ENCODE assay signal across 32 cellular contexts in the genomic region with DNA sequence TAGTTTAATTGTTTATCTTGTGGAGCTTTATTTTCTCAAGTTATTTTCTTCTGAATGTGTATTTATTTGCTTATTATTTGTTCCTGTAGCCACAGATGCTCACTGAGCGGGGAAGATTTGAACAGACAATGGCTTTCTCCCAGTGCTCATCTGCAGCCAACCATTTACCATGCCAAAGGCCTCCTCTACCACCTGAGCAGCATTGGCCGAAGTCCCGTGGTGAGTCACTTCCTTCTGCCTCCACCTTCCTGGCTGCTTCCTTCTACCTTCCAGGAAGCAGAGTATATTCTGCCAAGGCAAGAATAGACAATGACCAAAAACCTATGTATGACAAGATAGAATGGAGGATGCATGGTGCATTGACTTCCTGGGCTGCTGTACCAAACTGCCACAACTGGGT.
"Had no signal": no experiment of that assay in that cellular context is flagged by ENCODE, and none has a peak within 500 bp of the region (broad histone marks: within the 10 kb centered on the region; RNA-seq: fewer than 3 reads in every experiment).

No MANE protein-coding gene starts in this region.

- H3K36me3 ChIP-seq: adrenal gland, brain microvascular endothelial cell, cardiac muscle cell had no signal

- H3K4me1 Mint-ChIP-seq: activated B cell treated with CpG ODN at 0.5 μM for 24 hours; activated CD4-positive, alpha-beta T cell treated with anti-CD3 and anti-CD28 coated beads, Interleukin-2, amount 10 ng/mL, durations not matched to agents 24 days and 14 days; activated naive CD8-positive, alpha-beta T cell treated with anti-CD3 and anti-CD28 coated beads for 36 hours; activated T-helper 17 cell treated with anti-CD3 and anti-CD28 coated beads, Interleukin-2, amount 50 U/mL, for 72 hours; central memory CD8-positive, alpha-beta T cell; T-cell; T-helper 17 cell had no signal

- H3K4me3 Mint-ChIP-seq: activated B cell treated with CpG ODN at 0.5 μM for 24 hours; activated CD4-positive, alpha-beta memory T cell treated with anti-CD3 and anti-CD28 coated beads for 36 hours; activated CD4-positive, alpha-beta T cell treated with anti-CD3 and anti-CD28 coated beads, Interleukin-2, amount 10 ng/mL, durations not matched to agents 24 days and 14 days; activated CD8-positive, alpha-beta T cell treated with anti-CD3 and anti-CD28 coated beads for 36 hours; activated naive CD4-positive, alpha-beta T cell treated with anti-CD3 and anti-CD28 coated beads for 36 hours; activated naive CD8-positive, alpha-beta T cell treated with anti-CD3 and anti-CD28 coated beads for 36 hours; activated T-cell treated with anti-CD3 and anti-CD28 coated beads, Interleukin-2, amount 50 U/mL, for 4 hours; activated T-cell treated with anti-CD3 and anti-CD28 coated beads, Interleukin-2, amount 50 U/mL, for 72 hours; activated T-helper 1 cell treated with anti-CD3 and anti-CD28 coated beads, Interleukin-12 subunit alpha, Interleukin-12 subunit beta, Interleukin-2, Interleukin-4 antibody, amounts not matched to agents 30 ng/mL and 10 ng/mL and 1 ng/mL, durations not matched to agents 14 hours and 24 hours and 36 hours; activated T-helper 17 cell treated with anti-CD3 and anti-CD28 coated beads, Interleukin-2, amount 50 U/mL, for 72 hours; central memory CD8-positive, alpha-beta T cell; T-cell; T-helper 17 cell had no signal

- H3K4me1 ChIP-seq: adrenal gland, body of pancreas had no signal

- DNase-seq: activated B cell treated with CpG ODN at 0.5 μM for 24 hours; activated CD4-positive, alpha-beta memory T cell treated with anti-CD3 and anti-CD28 coated beads for 36 hours; activated CD4-positive, alpha-beta T cell treated with anti-CD3 and anti-CD28 coated beads for 4 hours; activated CD4-positive, alpha-beta T cell treated with anti-CD3 and anti-CD28 coated beads, Interleukin-2, amount 10 ng/mL, durations not matched to agents 24 days and 14 days; activated CD4-positive, alpha-beta T cell treated with anti-CD3 and anti-CD28 coated beads, Interleukin-2, amount 50 U/mL, for 1 hour; activated CD4-positive, alpha-beta T cell treated with anti-CD3 and anti-CD28 coated beads, Interleukin-2, amount 50 U/mL, for 4 hours; activated CD4-positive, CD25-positive, alpha-beta regulatory T cell treated with anti-CD3 and anti-CD28 coated beads, Interleukin-2, amount 50 U/mL, for 72 hours; activated CD8-positive, alpha-beta memory T cell treated with anti-CD3 and anti-CD28 coated beads, Interleukin-2, amount 50 U/mL, for 4 hours; activated CD8-positive, alpha-beta T cell treated with anti-CD3 and anti-CD28 coated beads for 36 hours; activated effector memory CD4-positive, alpha-beta T cell treated with anti-CD3 and anti-CD28 coated beads, Interleukin-2, amount 50 U/mL, for 16 hours; activated gamma-delta T cell treated with Interleukin-2 at 50 U/mL for 16 hours; activated naive CD4-positive, alpha-beta T cell; activated naive CD4-positive, alpha-beta T cell treated with anti-CD3 and anti-CD28 coated beads for 36 hours; activated naive CD4-positive, alpha-beta T cell treated with anti-CD3 and anti-CD28 coated beads, Interleukin-2, amount 50 U/mL, for 16 hours; activated naive CD8-positive, alpha-beta T cell treated with anti-CD3 and anti-CD28 coated beads for 36 hours; activated T-cell treated with anti-CD3 and anti-CD28 coated beads for 4 hours; activated T-cell treated with anti-CD3 and anti-CD28 coated beads, Interleukin-2, amount 50 U/mL, for 1 hour; activated T-cell treated with anti-CD3 and anti-CD28 coated beads, Interleukin-2, amount 50 U/mL, for 4 hours; activated T-cell treated with anti-CD3 and anti-CD28 coated beads, Interleukin-2, amount 50 U/mL, for 72 hours; adrenal gland; amniotic stem cell; aorta; body of pancreas; brain microvascular endothelial cell; T-cell; T-helper 17 cell had no signal

- H3K27me3 Mint-ChIP-seq: activated B cell treated with CpG ODN at 0.5 μM for 24 hours; activated CD4-positive, alpha-beta memory T cell treated with anti-CD3 and anti-CD28 coated beads for 36 hours; activated CD4-positive, alpha-beta T cell treated with anti-CD3 and anti-CD28 coated beads, Interleukin-2, amount 10 ng/mL, durations not matched to agents 24 days and 14 days had no signal

- H3K36me3 Mint-ChIP-seq: activated CD4-positive, alpha-beta memory T cell treated with anti-CD3 and anti-CD28 coated beads for 36 hours; activated naive CD4-positive, alpha-beta T cell treated with anti-CD3 and anti-CD28 coated beads, Interleukin-2, amount 50 U/mL, for 72 hours; activated naive CD8-positive, alpha-beta T cell treated with anti-CD3 and anti-CD28 coated beads for 36 hours; T-cell had no signal

- ATAC-seq: activated CD8-positive, alpha-beta T cell treated with anti-CD3 and anti-CD28 coated beads for 36 hours; activated naive CD4-positive, alpha-beta T cell treated with anti-CD3 and anti-CD28 coated beads, Interleukin-2, amount 50 U/mL, for 72 hours; activated T-cell treated with anti-CD3 and anti-CD28 coated beads, Interleukin-2, amount 50 U/mL, for 4 hours; activated T-cell treated with anti-CD3 and anti-CD28 coated beads, Interleukin-2, amount 50 U/mL, for 72 hours; activated T-helper 17 cell treated with anti-CD3 and anti-CD28 coated beads, Interleukin-2, amount 50 U/mL, for 72 hours; body of pancreas; T-cell; T-helper 17 cell had no signal

- H3K27ac ChIP-seq: adrenal gland, body of pancreas, brain microvascular endothelial cell, cardiac muscle cell, VCaP had no signal

- H3K27me3 ChIP-seq: adrenal gland, body of pancreas, brain microvascular endothelial cell, cardiac muscle cell had no signal

- H3K9me3 Mint-ChIP-seq: activated CD4-positive, alpha-beta memory T cell treated with anti-CD3 and anti-CD28 coated beads for 36 hours; activated CD8-positive, alpha-beta T cell treated with anti-CD3 and anti-CD28 coated beads for 36 hours; activated naive CD4-positive, alpha-beta T cell treated with anti-CD3 and anti-CD28 coated beads for 36 hours; activated naive CD8-positive, alpha-beta T cell treated with anti-CD3 and anti-CD28 coated beads for 36 hours; activated T-cell treated with anti-CD3 and anti-CD28 coated beads, Interleukin-2, amount 50 U/mL, for 4 hours; activated T-cell treated with anti-CD3 and anti-CD28 coated beads, Interleukin-2, amount 50 U/mL, for 72 hours; activated T-helper 1 cell treated with anti-CD3 and anti-CD28 coated beads, Interleukin-12 subunit alpha, Interleukin-12 subunit beta, Interleukin-2, Interleukin-4 antibody, amounts not matched to agents 30 ng/mL and 10 ng/mL and 1 ng/mL, durations not matched to agents 14 hours and 24 hours and 36 hours; activated T-helper 17 cell treated with anti-CD3 and anti-CD28 coated beads, Interleukin-2, amount 50 U/mL, for 72 hours; central memory CD8-positive, alpha-beta T cell had no signal

- H3K9me3 ChIP-seq: adrenal gland, body of pancreas had no signal

- H3K27ac Mint-ChIP-seq: activated B cell treated with CpG ODN at 0.5 μM for 24 hours; activated CD4-positive, alpha-beta memory T cell treated with anti-CD3 and anti-CD28 coated beads for 36 hours; activated CD4-positive, alpha-beta T cell treated with anti-CD3 and anti-CD28 coated beads, Interleukin-2, amount 10 ng/mL, durations not matched to agents 24 days and 14 days; activated CD8-positive, alpha-beta T cell treated with anti-CD3 and anti-CD28 coated beads for 36 hours; activated naive CD4-positive, alpha-beta T cell treated with anti-CD3 and anti-CD28 coated beads for 36 hours; activated naive CD4-positive, alpha-beta T cell treated with anti-CD3 and anti-CD28 coated beads, Interleukin-2, amount 50 U/mL, for 72 hours; activated naive CD8-positive, alpha-beta T cell treated with anti-CD3 and anti-CD28 coated beads for 36 hours; activated T-cell treated with anti-CD3 and anti-CD28 coated beads, Interleukin-2, amount 50 U/mL, for 72 hours; activated T-helper 1 cell treated with anti-CD3 and anti-CD28 coated beads, Interleukin-12 subunit alpha, Interleukin-12 subunit beta, Interleukin-2, Interleukin-4 antibody, amounts not matched to agents 30 ng/mL and 10 ng/mL and 1 ng/mL, durations not matched to agents 14 hours and 24 hours and 36 hours; activated T-helper 17 cell treated with anti-CD3 and anti-CD28 coated beads, Interleukin-2, amount 50 U/mL, for 72 hours; T-cell; T-helper 17 cell had no signal

- H3K4me3 ChIP-seq: adrenal gland, body of pancreas, cardiac muscle cell had no signal
